In the genomic region with DNA sequence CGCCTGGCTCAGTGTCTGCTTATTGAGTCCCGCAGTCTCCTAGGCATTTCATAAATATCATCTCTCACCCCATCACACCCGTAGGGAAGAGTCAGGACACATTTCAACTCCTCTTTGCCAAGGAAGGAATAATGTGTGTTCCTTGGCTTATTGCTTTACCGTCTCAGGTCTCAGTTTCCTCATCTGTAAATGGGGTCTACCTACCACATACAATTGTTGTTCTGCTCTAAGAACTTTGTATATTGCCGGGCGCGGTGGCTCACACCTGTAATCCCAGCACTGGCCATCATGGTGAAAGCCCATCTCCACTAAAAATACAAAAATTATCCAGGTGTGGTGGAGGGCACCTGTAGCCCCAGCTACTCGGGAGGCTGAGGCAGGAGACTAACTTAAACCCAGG, we compare ENCODE assay signal across 20 cellular contexts. TPM values are rescaled to one million over a fixed set of nuclear protein-coding genes. Genes with fewer than 3 reads are reported as not detected.
DNase-seq lines count a peak whose midpoint lies in the region; ATAC-seq, FAIRE-seq and TF ChIP-seq lines count a peak whose summit lies in the region.
"Had no signal": no experiment of that assay in that cellular context is flagged by ENCODE, and none has a peak within 500 bp of the region (broad histone marks: within the 10 kb centered on the region; RNA-seq: fewer than 3 reads in every experiment).

No MANE protein-coding gene starts in this region.

- H2AFZ ChIP-seq in mammary epithelial cell (ENCODE audit: low read depth, low read length) (no peak overlapping the region), K562 (ENCODE audit: low read depth, low read length) (no peak overlapping the region), trophoblast cell (ENCODE audit: insufficient read depth, low read length, poor library complexity) (no peak overlapping the region)

- no peak overlapping the region for H2BK5ac ChIP-seq in trophoblast cell (ENCODE audit: low read depth, low read length, poor library complexity)

- H3K4me1 ChIP-seq in mammary epithelial cell (ENCODE audit: insufficient read depth, low read length) (no peaks in the 10 kb centered on the region), K562 (replicated peaks in 1 of 2; ENCODE audit: control insufficient read depth in 2 of 2, insufficient read depth in 2 of 2, low read length in 2 of 2) (peaks cover 21 to 29% of the 10 kb centered on the region in 2 experiments), trophoblast cell (ENCODE audit: control insufficient read depth in 1 of 2, insufficient read depth in 2 of 2, low read length in 2 of 2) (peaks cover 2 to 3% of the 10 kb centered on the region in 2 experiments), thyroid gland (peaks cover 35 to 37% of the 10 kb centered on the region in 2 donors), lower lobe of right lung (no peaks in the 10 kb centered on the region)
- H3K4me1 ChIP-seq in CD8-positive, alpha-beta memory T cell (ENCODE audit: insufficient read depth, low read length), result no peaks in the 10 kb centered on the region
- H3K4me1 ChIP-seq: BLaER1 had no signal

- POLR2A ChIA-PET in MCF 10A (lab: Yijun Ruan, JAX) (interaction anchor here (0.7 to 1.1 kb wide), 2 partner anchors 13 to 48 kb away, joined by 3 read pairs; no protein-coding TSS in a partner anchor), K562 (lab: Yijun Ruan, JAX) (interaction anchor here (1.1 to 2.4 kb wide), 2 partner anchors 16 to 18 kb away, joined by 3 to 7 read pairs; partner anchors contain the start of gene NDUFC2)
- POLR2A ChIA-PET in CD8-positive, alpha-beta memory T cell (lab: Charles Lee), result no interaction called here

- H3K79me1 ChIP-seq in trophoblast cell (ENCODE audit: low read length), result peaks cover 2% of the 10 kb centered on the region

- no peak overlapping the region for H3K14ac ChIP-seq in trophoblast cell (ENCODE audit: low read length)

- no peak overlapping the region for H3K4ac ChIP-seq in trophoblast cell (ENCODE audit: low read depth, low read length)

- no peak overlapping the region for H3K4me3 ChIP-seq in mammary epithelial cell (replicated peaks in 1 of 3; ENCODE audit: insufficient read depth in 1 of 3, low read depth in 2 of 3, low read length in 3 of 3)
- H3K4me3 ChIP-seq in K562, result no peak overlapping the region
- H3K4me3 ChIP-seq in trophoblast cell (ENCODE audit: low read depth, low read length), result no peak overlapping the region
- no peak overlapping the region for H3K4me3 ChIP-seq in thyroid gland (replicated peaks in 1 of 3)
- no peak overlapping the region for H3K4me3 ChIP-seq in lower lobe of right lung
- H3K4me3 ChIP-seq in CD8-positive, alpha-beta memory T cell (ENCODE audit: low read length), result no peak overlapping the region
- H3K4me3 ChIP-seq: BLaER1, GM12878 had no signal

- no peak for TF ChIP-seq RAD21 in K562 (CRISPR knock-in tag; conservative IDR thresholded peaks at IDR 0.05 in 1 of 2, IDR thresholded peaks at IDR 0.05 in 1 of 2)

- peak overlapping the region; percentile 35 for H4K91ac ChIP-seq in trophoblast cell (ENCODE audit: low read depth, low read length)

- peaks cover 9% of the 10 kb centered on the region for H3K4me1 Mint-ChIP-seq in MCF 10A (ENCODE audit: insufficient read depth, unreplicated experiment)
- no peaks in the 10 kb centered on the region for H3K4me1 Mint-ChIP-seq in CD8-positive, alpha-beta memory T cell
- H3K4me1 Mint-ChIP-seq: CD4-positive, CD25-positive, alpha-beta regulatory T cell had no signal

- H3K79me2 ChIP-seq in mammary epithelial cell (ENCODE audit: insufficient read depth, low read length) (no peaks in the 10 kb centered on the region), K562 (ENCODE audit: control insufficient read depth, insufficient read depth, low read length) (no peaks in the 10 kb centered on the region), trophoblast cell (ENCODE audit: control insufficient read depth, insufficient read depth, low read length, poor library complexity) (no peaks in the 10 kb centered on the region)

- no peak overlapping the region for H3K4me2 ChIP-seq in mammary epithelial cell (ENCODE audit: insufficient read depth, low read depth, low read length)
- H3K4me2 ChIP-seq in K562 (ENCODE audit: insufficient read depth, low read length), result no peak overlapping the region
- H3K4me2 ChIP-seq in trophoblast cell (ENCODE audit: low read length), result no peak overlapping the region
- H3K4me2 ChIP-seq: BLaER1 had no signal

- no peaks in the 10 kb centered on the region for H3K27me3 ChIP-seq in mammary epithelial cell (ENCODE audit: insufficient read depth, low read length)
- H3K27me3 ChIP-seq in K562 (ENCODE audit: control insufficient read depth in 2 of 2, insufficient read depth in 2 of 2, low read length in 2 of 2), result no peaks in the 10 kb centered on the region
- no peaks in the 10 kb centered on the region for H3K27me3 ChIP-seq in trophoblast cell (ENCODE audit: insufficient read depth, low read length)
- no peaks in the 10 kb centered on the region for H3K27me3 ChIP-seq in thyroid gland
- no peaks in the 10 kb centered on the region for H3K27me3 ChIP-seq in lower lobe of right lung (ENCODE audit: low read depth)
- no peaks in the 10 kb centered on the region for H3K27me3 ChIP-seq in CD8-positive, alpha-beta memory T cell (ENCODE audit: insufficient read depth, low read length, poor library complexity, severe bottlenecking)

- no peak overlapping the region for H3K23ac ChIP-seq in trophoblast cell (ENCODE audit: low read length)

- no peak for TF ChIP-seq CTCF in MCF 10A (IDR thresholded peaks at IDR 0.05; ENCODE audit: unreplicated experiment)
- no peak for TF ChIP-seq CTCF in mammary epithelial cell (conservative IDR thresholded peaks at IDR 0.05 in 1 of 2, IDR thresholded peaks at IDR 0.05 in 1 of 2; ENCODE audit: extremely low read depth in 1 of 2, insufficient read depth in 1 of 2, low read depth in 1 of 2, low read length in 2 of 2)
- TF ChIP-seq CTCF in K562 (IDR thresholded peaks at IDR 0.05 in 2 of 3, conservative IDR thresholded peaks at IDR 0.05 in 1 of 3; ENCODE audit: insufficient read depth in 2 of 3, low read depth in 1 of 3, low read length in 3 of 3), result no peak
- no peak for TF ChIP-seq CTCF in thyroid gland (IDR thresholded peaks at IDR 0.05)
- TF ChIP-seq CTCF in lower lobe of right lung (IDR thresholded peaks at IDR 0.05), result no peak

- no peak overlapping the region for H4K12ac ChIP-seq in trophoblast cell (ENCODE audit: low read depth, low read length)

- H3K9me3 Mint-ChIP-seq in MCF 10A (ENCODE audit: unreplicated experiment), result no peaks in the 10 kb centered on the region
- H3K9me3 Mint-ChIP-seq in CD8-positive, alpha-beta memory T cell, result no peaks in the 10 kb centered on the region
- H3K9me3 Mint-ChIP-seq: CD4-positive, CD25-positive, alpha-beta regulatory T cell; HFFc6 had no signal

- ATAC-seq in K562 (no peak), lower lobe of right lung (no peak)
- ATAC-seq: GM12878 had no signal

- in situ Hi-C loops in mammary epithelial cell (cut with MboI; ENCODE audit: low sequenced_read_pairs in 2 of 2), result no loop called here
- in situ Hi-C loops in K562 (cut with MboI), result no loop called here

- H4K8ac ChIP-seq in trophoblast cell (ENCODE audit: low read depth, low read length), result no peak overlapping the region

- H4K20me1 ChIP-seq in mammary epithelial cell (ENCODE audit: insufficient read depth, low read length) (no peaks in the 10 kb centered on the region), K562 (replicated peaks; ENCODE audit: control insufficient read depth, insufficient read depth, low read length) (no peaks in the 10 kb centered on the region)
- H4K20me1 ChIP-seq: BLaER1 had no signal

- 92% methylated on average over 8 of the region's 8 CpGs for WGBS in mammary epithelial cell (ENCODE audit: low coverage, missing lambda C conversion rate)
- WGBS in K562 (ENCODE audit: insufficient coverage, low coverage, missing lambda C conversion rate), result 92% methylated on average over 8 of the region's 8 CpGs
- no CpG with 5 or more reads among the region's 8 CpGs for WGBS in trophoblast cell (ENCODE audit: extremely low coverage, insufficient coverage, insufficient read length)
- WGBS in thyroid gland, 2 donors, result 75 to 86% methylated on average over 8 of the region's 8 CpGs

- H3K9me1 ChIP-seq in K562 (ENCODE audit: control insufficient read depth, insufficient read depth, low read length), result no peaks in the 10 kb centered on the region

- H3K27me3 Mint-ChIP-seq in MCF 10A (ENCODE audit: insufficient read depth, unreplicated experiment), result no peaks in the 10 kb centered on the region
- no peaks in the 10 kb centered on the region for H3K27me3 Mint-ChIP-seq in CD8-positive, alpha-beta memory T cell
- H3K27me3 Mint-ChIP-seq: CD4-positive, CD25-positive, alpha-beta regulatory T cell had no signal

- TF ChIP-seq EP300 in K562 (IDR thresholded peaks at IDR 0.05; ENCODE audit: low read length), result no peak

- TF ChIP-seq POLR2A in K562 (conservative IDR thresholded peaks at IDR 0.05) (no peak), thyroid gland (IDR thresholded peaks at IDR 0.05) (no peak)

- H2BK120ac ChIP-seq in trophoblast cell (ENCODE audit: insufficient read depth, low read length, poor library complexity), result no peak overlapping the region

- H3K27ac Mint-ChIP-seq in MCF 10A (ENCODE audit: low read depth, unreplicated experiment), result peak overlapping the region; percentile 23
- H3K27ac Mint-ChIP-seq in CD8-positive, alpha-beta memory T cell, result no peak overlapping the region
- H3K27ac Mint-ChIP-seq: HFFc6 had no signal

- intact Hi-C loops in MCF 10A (cut with micrococcal nuclease), result no loop called here
- intact Hi-C loops in mammary epithelial cell (cut with micrococcal nuclease), result no loop called here
- intact Hi-C loops in K562 (cut with micrococcal nuclease), result no loop called here
- intact Hi-C loops in thyroid gland (cut with DNase I), result no loop called here
- intact Hi-C loops in lower lobe of right lung (cut with DNase I), result no loop called here

- H3K36me3 ChIP-seq in mammary epithelial cell (ENCODE audit: insufficient read depth, low read length), result no peaks in the 10 kb centered on the region
- H3K36me3 ChIP-seq in K562 (ENCODE audit: control insufficient read depth, insufficient read depth, low read length), result no peaks in the 10 kb centered on the region; the same call in 2 of the 3 replicates
- no peaks in the 10 kb centered on the region for H3K36me3 ChIP-seq in trophoblast cell (ENCODE audit: control insufficient read depth in 1 of 2, insufficient read depth in 2 of 2, low read length in 2 of 2)
- no peaks in the 10 kb centered on the region for H3K36me3 ChIP-seq in thyroid gland
- H3K36me3 ChIP-seq in lower lobe of right lung, result no peaks in the 10 kb centered on the region
- no peaks in the 10 kb centered on the region for H3K36me3 ChIP-seq in CD8-positive, alpha-beta memory T cell (ENCODE audit: insufficient read depth, low read length)

- BruUV-seq in MCF 10A (replicated peaks; lab: Mats Ljungman, UMichigan) (no TSS peak), mammary epithelial cell (replicated peaks; lab: Mats Ljungman, UMichigan) (no TSS peak), K562 (replicated peaks; lab: Mats Ljungman, UMichigan) (no TSS peak)

- DNase-seq in MCF 10A (ENCODE audit: unreplicated experiment) (no peak), mammary epithelial cell (no peak), K562 (ENCODE audit: extremely low read depth in 1 of 4, low spot score in 3 of 4) (peak in 1 of 4 experiments; percentile 2), trophoblast cell (no peak), thyroid gland (no peak), AML-193 (lab: John Stamatoyannopoulos, UW) (no peak), lower lobe of right lung (no peak)
- no peak for DNase-seq in CD8-positive, alpha-beta memory T cell
- DNase-seq: Calu3; CD4-positive, CD25-positive, alpha-beta regulatory T cell; HCEC 1CT; HFFc6 had no signal

- no peak overlapping the region for H3K18ac ChIP-seq in trophoblast cell (ENCODE audit: low read length)

- no peak overlapping the region for H3K4me3 Mint-ChIP-seq in MCF 10A (ENCODE audit: unreplicated experiment)
- H3K4me3 Mint-ChIP-seq in CD8-positive, alpha-beta memory T cell, result no peak overlapping the region
- H3K4me3 Mint-ChIP-seq: CD4-positive, CD25-positive, alpha-beta regulatory T cell; HFFc6 had no signal

- peak; percentile 29 for FAIRE-seq in K562 (lab: Jason Lieb, UNC)
- FAIRE-seq: GM12878, GM18507 had no signal

- H3K27ac ChIP-seq in mammary epithelial cell (ENCODE audit: insufficient read depth, low read depth, low read length) (no peak overlapping the region), K562 (ENCODE audit: extremely low read depth, low read depth, low read length) (no peak overlapping the region), trophoblast cell (ENCODE audit: low read depth, low read length) (no peak overlapping the region), thyroid gland (peak overlapping the region; percentile 47 to 90 (median 84)), lower lobe of right lung (no peak overlapping the region)
- no peak overlapping the region for H3K27ac ChIP-seq in CD8-positive, alpha-beta memory T cell (ENCODE audit: low read depth, low read length)
- H3K27ac ChIP-seq: 22Rv1, BLaER1 had no signal

- no peak overlapping the region for H2AK5ac ChIP-seq in trophoblast cell (ENCODE audit: low read length)

- H3K9ac ChIP-seq in mammary epithelial cell (ENCODE audit: insufficient read depth, low read length), result no peak overlapping the region
- H3K9ac ChIP-seq in K562 (ENCODE audit: insufficient read depth in 1 of 2, low read depth in 2 of 2, low read length in 2 of 2), result no peak overlapping the region
- H3K9ac ChIP-seq in trophoblast cell (ENCODE audit: low read length), result no peak overlapping the region
- H3K9ac ChIP-seq: BLaER1 had no signal

- dilution Hi-C loops in mammary epithelial cell (cut with HindIII; ENCODE audit: low sequenced_read_pairs), result loop anchor here (10.0 kb wide), 1 partner anchor 276 kb away; no protein-coding TSS in a partner anchor

- CTCF ChIA-PET in MCF 10A (lab: Yijun Ruan, JAX), result interaction anchor here (0.6 to 1.6 kb wide), 2 partner anchors 10 to 15 kb away, joined by 3 read pairs; no protein-coding TSS in a partner anchor
- CTCF ChIA-PET in mammary epithelial cell (lab: Charles Lee; ENCODE audit: low non-redundant PET), result no interaction called here
- CTCF ChIA-PET in K562 (lab: Yijun Ruan, JAX; ENCODE audit: low intra/inter-chr PET ratio), result no interaction called here
- CTCF ChIA-PET in CD8-positive, alpha-beta memory T cell (lab: Charles Lee), result no interaction called here

- H3K9me3 ChIP-seq in mammary epithelial cell (replicated peaks; ENCODE audit: insufficient read depth, low read length), result no peaks in the 10 kb centered on the region
- H3K9me3 ChIP-seq in K562 (replicated peaks; ENCODE audit: control insufficient read depth, insufficient read depth, low read depth, low read length), result no peaks in the 10 kb centered on the region
- no peaks in the 10 kb centered on the region for H3K9me3 ChIP-seq in trophoblast cell (ENCODE audit: insufficient read depth, low read depth, low read length)
- H3K9me3 ChIP-seq in thyroid gland, result no peaks in the 10 kb centered on the region
- no peaks in the 10 kb centered on the region for H3K9me3 ChIP-seq in lower lobe of right lung
- H3K9me3 ChIP-seq in CD8-positive, alpha-beta memory T cell (ENCODE audit: low read length), result no peaks in the 10 kb centered on the region
- H3K9me3 ChIP-seq: BLaER1 had no signal

- H3K36me3 Mint-ChIP-seq in MCF 10A (ENCODE audit: insufficient read depth, unreplicated experiment), result peaks cover 6% of the 10 kb centered on the region
- H3K36me3 Mint-ChIP-seq in CD8-positive, alpha-beta memory T cell, result peaks cover 0 to 1% (median 0%) of the 10 kb centered on the region in 3 donors
- H3K36me3 Mint-ChIP-seq: CD4-positive, CD25-positive, alpha-beta regulatory T cell had no signal

- no peak overlapping the region for H2BK12ac ChIP-seq in trophoblast cell (ENCODE audit: low read length)

RNA-seq across cellular contexts. Expression of gene THRSP, which starts 3.1 kb away (rescaled TPM):
- not detected in 2 replicates for total RNA-seq in MCF 10A (2022)
- not detected for total RNA-seq in mammary epithelial cell
- not detected for polyA plus RNA-seq in mammary epithelial cell
- polyA minus RNA-seq in mammary epithelial cell, result not detected
- total RNA-seq in K562 (2011; cell fraction: chromatin; rRNA removed; ENCODE audit: low replicate concordance), result 2.3 and 2.8 TPM in 2 replicates
- total RNA-seq in K562 (2011; cell fraction: nucleolus; rRNA removed), result 2.2 and 2.5 TPM in 2 replicates
- total RNA-seq in K562 (2011; cell fraction: nucleoplasm; rRNA removed), result 1.8 and 2.3 TPM in 2 replicates
- total RNA-seq in K562 (2014; rRNA removed), result 0.24 and 0.36 TPM in 2 replicates
- total RNA-seq in K562 (2014; rRNA removed; fragmentation: Illumina TruSeq; extraction: Trizol), result not detected in 2 replicates
- total RNA-seq in K562 (2015; rRNA removed; fragmentation: Illumina TruSeq; extraction: Trizol), result not detected in 2 replicates
- 0.16 and 0.31 TPM in 2 replicates for total RNA-seq in K562 (2021)
- 0.29 and 0.43 TPM in 2 replicates for polyA plus RNA-seq in K562 (2011; rRNA removed)
- polyA plus RNA-seq in K562 (2011; cell fraction: cytosol; rRNA removed), result 0.15 and 0.18 TPM in 2 replicates
- 1.0 and 1.1 TPM in 2 replicates for polyA plus RNA-seq in K562 (2011; cell fraction: nucleus; rRNA removed)
- polyA plus RNA-seq in K562 (2012), result 0.13 and 1.6 TPM in 2 replicates
- polyA plus RNA-seq in K562 (2014; fragmentation: Illumina TruSeq; extraction: Trizol), result 0.28 TPM in 2 replicates
- under 1 TPM; 0.23 to 0.34 TPM for polyA plus RNA-seq in K562 (2014; fragmentation: Nextera tagmentation; extraction: Ambion mirVana)
- polyA plus RNA-seq in K562 (2014; rRNA removed), result 0.09 and 0.56 TPM in 2 replicates
- polyA minus RNA-seq in K562 (2011; rRNA and poly(A)+ RNA removed), result 0.74 TPM in 1 of 2 replicates, not detected in the other
- not detected in 2 replicates for polyA minus RNA-seq in K562 (2011; cell fraction: cytosol; rRNA and poly(A)+ RNA removed)
- 0.54 TPM in 1 of 2 replicates, not detected in the other for polyA minus RNA-seq in K562 (2011; cell fraction: nucleus; rRNA and poly(A)+ RNA removed)
- polyA plus RNA-seq in trophoblast cell (2013), result 0.17 and 0.27 TPM in 2 replicates
- total RNA-seq in thyroid gland, result 1 to 10 TPM in 2 of 4 donors, under 1 TPM in 1, not detected in 1; 0.67 to 7.2 (median 2.8) TPM
- not detected for total RNA-seq in lower lobe of right lung
- not detected for total RNA-seq in CD8-positive, alpha-beta memory T cell
- polyA plus RNA-seq in CD8-positive, alpha-beta memory T cell, result not detected
- total RNA-seq: A673; Calu3; CD4-positive, CD25-positive, alpha-beta regulatory T cell; Daoy; G401; GM12878; H4; HFFc6 had no signal

RNA-seq across cellular contexts. Expression of gene NDUFC2, which starts 19.1 kb away (rescaled TPM):
- total RNA-seq in MCF 10A (2022) (156 and 186 TPM in 2 replicates), mammary epithelial cell (100 to 1,000 TPM; 108 to 209 TPM), K562 (2014; rRNA removed) (269 and 325 TPM in 2 replicates), K562 (2014; rRNA removed; fragmentation: Illumina TruSeq; extraction: Trizol) (156 and 168 TPM in 2 replicates), K562 (2015; rRNA removed; fragmentation: Illumina TruSeq; extraction: Trizol) (504 and 554 TPM in 2 replicates), K562 (2021) (442 and 486 TPM in 2 replicates), thyroid gland (100 to 1,000 TPM; 205 to 342 (median 228) TPM), lower lobe of right lung (130 TPM)
- polyA plus RNA-seq in mammary epithelial cell (165 TPM), K562 (2011; rRNA removed) (229 and 257 TPM in 2 replicates), K562 (2014; fragmentation: Illumina TruSeq; extraction: Trizol) (355 and 561 TPM in 2 replicates), K562 (2014; fragmentation: Nextera tagmentation; extraction: Ambion mirVana) (1,000 to 10,000 TPM in 1 of 2 experiments, 100 to 1,000 TPM in 1; 987 to 1,119 TPM), K562 (2014; rRNA removed) (473 and 511 TPM in 2 replicates)
- 11.5 TPM for polyA minus RNA-seq in mammary epithelial cell
- total RNA-seq in K562 (2011; cell fraction: chromatin; rRNA removed; ENCODE audit: low replicate concordance), result 48.5 and 69.6 TPM in 2 replicates
- total RNA-seq in K562 (2011; cell fraction: nucleolus; rRNA removed), result 160 and 217 TPM in 2 replicates
- 103 and 113 TPM in 2 replicates for total RNA-seq in K562 (2011; cell fraction: nucleoplasm; rRNA removed)
- polyA plus RNA-seq in K562 (2011; cell fraction: cytosol; rRNA removed), result 517 and 937 TPM in 2 replicates
- 85.7 and 88.0 TPM in 2 replicates for polyA plus RNA-seq in K562 (2011; cell fraction: nucleus; rRNA removed)
- polyA plus RNA-seq in K562 (2012), result 593 and 1,047 TPM in 2 replicates
- polyA minus RNA-seq in K562 (2011; rRNA and poly(A)+ RNA removed), result 20.7 and 29.0 TPM in 2 replicates
- 93.0 and 102 TPM in 2 replicates for polyA minus RNA-seq in K562 (2011; cell fraction: cytosol; rRNA and poly(A)+ RNA removed)
- polyA minus RNA-seq in K562 (2011; cell fraction: nucleus; rRNA and poly(A)+ RNA removed), result 37.6 and 79.6 TPM in 2 replicates
- polyA plus RNA-seq in trophoblast cell (2013), result 648 and 695 TPM in 2 replicates
- 100 to 1,000 TPM; 202 to 220 TPM for total RNA-seq in CD8-positive, alpha-beta memory T cell
- 189 TPM for polyA plus RNA-seq in CD8-positive, alpha-beta memory T cell

RNA-seq across cellular contexts. Expression of gene KCTD14, which starts 37.5 kb away (rescaled TPM):
- 1.5 and 2.2 TPM in 2 replicates for total RNA-seq in MCF 10A (2022)
- 10 to 100 TPM in 1 of 2 donors, 1 to 10 TPM in 1; 7.2 to 11.1 TPM for total RNA-seq in mammary epithelial cell
- polyA plus RNA-seq in mammary epithelial cell, result 23.2 TPM
- 18.1 TPM for polyA minus RNA-seq in mammary epithelial cell
- 0.40 and 0.51 TPM in 2 replicates for total RNA-seq in K562 (2011; cell fraction: chromatin; rRNA removed; ENCODE audit: low replicate concordance)
- 0.39 TPM in 1 of 2 replicates, not detected in the other for total RNA-seq in K562 (2011; cell fraction: nucleolus; rRNA removed)
- 0.29 TPM in 1 of 2 replicates, not detected in the other for total RNA-seq in K562 (2011; cell fraction: nucleoplasm; rRNA removed)
- total RNA-seq in K562 (2014; rRNA removed), result 0.08 TPM in 1 of 2 replicates, not detected in the other
- 0.11 TPM in 1 of 2 replicates, not detected in the other for total RNA-seq in K562 (2014; rRNA removed; fragmentation: Illumina TruSeq; extraction: Trizol)
- total RNA-seq in K562 (2015; rRNA removed; fragmentation: Illumina TruSeq; extraction: Trizol), result 0.14 and 0.15 TPM in 2 replicates
- 0.09 and 0.29 TPM in 2 replicates for total RNA-seq in K562 (2021)
- polyA plus RNA-seq in K562 (2011; rRNA removed), result 0.11 and 0.20 TPM in 2 replicates
- polyA plus RNA-seq in K562 (2011; cell fraction: cytosol; rRNA removed), result 0.10 TPM in 1 of 2 replicates, not detected in the other
- polyA plus RNA-seq in K562 (2011; cell fraction: nucleus; rRNA removed), result 0.07 and 0.21 TPM in 2 replicates
- polyA plus RNA-seq in K562 (2012), result 0.14 and 0.32 TPM in 2 replicates
- 0.14 and 0.30 TPM in 2 replicates for polyA plus RNA-seq in K562 (2014; fragmentation: Illumina TruSeq; extraction: Trizol)
- under 1 TPM in 1 of 2 experiments, not detected in 1; 0.29 TPM for polyA plus RNA-seq in K562 (2014; fragmentation: Nextera tagmentation; extraction: Ambion mirVana)
- 0.04 TPM in 1 of 2 replicates, not detected in the other for polyA plus RNA-seq in K562 (2014; rRNA removed)
- 0.18 TPM in 1 of 2 replicates, not detected in the other for polyA minus RNA-seq in K562 (2011; rRNA and poly(A)+ RNA removed)
- polyA minus RNA-seq in K562 (2011; cell fraction: cytosol; rRNA and poly(A)+ RNA removed), result not detected in 2 replicates
- not detected in 2 replicates for polyA minus RNA-seq in K562 (2011; cell fraction: nucleus; rRNA and poly(A)+ RNA removed)
- 44.7 and 47.8 TPM in 2 replicates for polyA plus RNA-seq in trophoblast cell (2013)
- 10 to 100 TPM; 11.6 to 23.7 (median 14.4) TPM for total RNA-seq in thyroid gland
- total RNA-seq in lower lobe of right lung, result 12.3 TPM
- total RNA-seq in CD8-positive, alpha-beta memory T cell, result under 1 TPM; 0.20 to 0.27 TPM
- 0.20 TPM for polyA plus RNA-seq in CD8-positive, alpha-beta memory T cell
- total RNA-seq: CD4-positive, CD25-positive, alpha-beta regulatory T cell had no signal

Comparison
In these comparisons a context has a peak if more than half of its experiments do, and no peak if none do; other contexts are left out.
1. H3K27ac ChIP-seq: peak in thyroid gland (3 of 3); none in mammary epithelial cell (single experiment), K562 (single experiment), trophoblast cell (single experiment), lower lobe of right lung (single experiment) and CD8-positive, alpha-beta memory T cell (single experiment).